In the genomic region with DNA sequence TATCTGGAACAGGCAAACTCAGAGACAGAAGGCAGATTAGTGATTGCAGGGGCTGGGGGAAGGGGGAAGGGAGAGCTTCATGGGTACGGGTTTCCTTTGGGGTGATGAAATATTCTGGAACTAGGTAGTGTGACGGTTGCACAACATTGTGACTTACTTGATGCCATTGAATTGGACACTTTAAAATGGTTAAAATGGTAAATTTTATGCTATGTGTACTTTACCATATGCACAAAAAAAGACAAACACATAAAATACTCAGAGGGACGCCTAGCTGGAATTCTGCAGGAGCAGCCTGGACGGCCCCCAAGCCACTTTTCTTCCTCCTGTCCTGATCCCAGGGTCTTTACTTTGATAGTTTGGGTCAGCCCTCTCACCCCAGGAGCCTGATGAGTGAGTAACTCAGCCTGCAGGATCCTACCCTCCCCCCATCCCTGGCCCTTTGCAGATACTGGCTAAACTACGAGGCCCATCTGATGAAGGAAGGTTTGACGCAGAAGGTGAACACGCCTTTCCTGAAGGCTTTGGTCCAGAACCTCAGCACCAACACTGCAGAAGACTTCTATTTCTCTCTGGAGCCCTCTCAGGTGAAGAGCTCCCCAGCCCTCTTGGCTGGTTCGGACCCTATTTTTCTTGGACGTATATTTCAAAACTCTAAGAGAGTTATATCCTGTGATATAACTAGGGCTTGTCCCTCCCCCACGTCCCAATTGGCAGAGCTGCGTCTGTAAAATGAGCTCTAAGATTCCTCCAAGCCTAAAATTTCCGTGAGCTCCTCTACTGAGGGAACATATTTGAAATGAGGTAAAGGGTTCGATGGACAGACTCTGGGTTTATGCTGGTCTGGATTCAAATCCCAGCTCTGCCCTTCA, we compare ENCODE assay signal across 15 cellular contexts. TPM values are rescaled to one million over a fixed set of nuclear protein-coding genes. Genes with fewer than 3 reads are reported as not detected.
DNase-seq lines count a peak whose midpoint lies in the region; ATAC-seq, FAIRE-seq and TF ChIP-seq lines count a peak whose summit lies in the region.
"Had no signal": no experiment of that assay in that cellular context is flagged by ENCODE, and none has a peak within 500 bp of the region (broad histone marks: within the 10 kb centered on the region; RNA-seq: fewer than 3 reads in every experiment).

No MANE protein-coding gene starts in this region.

- no peaks in the 10 kb centered on the region for H3K9me2 ChIP-seq in GM23248 (ENCODE audit: insufficient read depth)

- DNase-seq in GM23248 (peak; percentile 19), NCI-H460 (ENCODE audit: extremely low read depth, low read depth) (peak; percentile 78), endothelial cell of umbilical vein (ENCODE audit: low read depth, low spot score) (no peak), mesothelial cell of epicardium (ENCODE audit: low spot score in 2 of 2, unreplicated experiment in 2 of 2) (no peak), substantia nigra (lab: John Stamatoyannopoulos, UW) (no peak), colonic mucosa (no peak), frontal cortex (ENCODE audit: low spot score in 2 of 2) (no peak)
- DNase-seq: activated B cell treated with CpG ODN at 0.5 μM for 24 hours; CD8-positive, alpha-beta T cell; effector CD8-positive, alpha-beta T cell; psoas muscle; stimulated activated CD4-positive, alpha-beta T cell treated with anti-CD3 and anti-CD28 coated beads, Interleukin-4, amount 100 ng/mL, for 4 hours; stimulated activated naive CD8-positive, alpha-beta T cell treated with anti-CD3 and anti-CD28 coated beads, Interleukin-15, Interleukin-2, amounts not matched to agents 100 U/mL and 50 U/mL, for 24 hours had no signal

- 33 to 38% methylated on average over 13 of the region's 13 CpGs for WGBS in GM23248 (ENCODE audit: low coverage in 1 of 2, low lambda C conversion rate in 2 of 2, missing lambda C conversion rate in 2 of 2), 2 experiments

- H3K79me2 ChIP-seq in GM23248 (ENCODE audit: insufficient read depth), result no peaks in the 10 kb centered on the region
- no peaks in the 10 kb centered on the region for H3K79me2 ChIP-seq in endothelial cell of umbilical vein (ENCODE audit: control insufficient read depth, insufficient read depth, low read length)

- H3K36me3 Mint-ChIP-seq in mesothelial cell of epicardium, result no peaks in the 10 kb centered on the region
- H3K36me3 Mint-ChIP-seq: CD8-positive, alpha-beta T cell had no signal

- no peaks in the 10 kb centered on the region for H3K9me1 ChIP-seq in endothelial cell of umbilical vein (replicated peaks; ENCODE audit: control insufficient read depth, extremely low read depth, insufficient read depth, low read length)

- peaks cover 18% of the 10 kb centered on the region for H3K4me1 Mint-ChIP-seq in mesothelial cell of epicardium
- H3K4me1 Mint-ChIP-seq: activated B cell treated with CpG ODN at 0.5 μM for 24 hours had no signal

- BruUV-seq in endothelial cell of umbilical vein (replicated peaks; lab: Mats Ljungman, UMichigan), result no TSS peak

- H3K27me3 ChIP-seq in GM23248 (replicated peaks; ENCODE audit: insufficient read depth) (peaks cover 26% of the 10 kb centered on the region), endothelial cell of umbilical vein (ENCODE audit: control insufficient read depth in 2 of 2, insufficient read depth in 2 of 2, low read length in 2 of 2) (peaks cover 11 to 14% of the 10 kb centered on the region in 2 experiments), colonic mucosa (no peaks in the 10 kb centered on the region)

- H3K9me3 Mint-ChIP-seq in mesothelial cell of epicardium, result no peaks in the 10 kb centered on the region
- H3K9me3 Mint-ChIP-seq: activated B cell treated with CpG ODN at 0.5 μM for 24 hours; CD8-positive, alpha-beta T cell had no signal

- H3K27ac ChIP-seq in GM23248, result no peak overlapping the region
- H3K27ac ChIP-seq in endothelial cell of umbilical vein (ENCODE audit: insufficient read depth, low read depth, low read length), result no peak overlapping the region
- H3K27ac ChIP-seq in substantia nigra (ENCODE audit: low read depth, low read length, poor library complexity, severe bottlenecking), result no peak overlapping the region
- H3K27ac ChIP-seq in colonic mucosa, result no peak overlapping the region
- H3K27ac ChIP-seq: psoas muscle had no signal

- H3K4me3 ChIP-seq in GM23248, result no peak overlapping the region
- H3K4me3 ChIP-seq in endothelial cell of umbilical vein (replicated peaks in 1 of 3; ENCODE audit: insufficient read depth in 1 of 3, low read depth in 1 of 3, low read length in 3 of 3), result no peak overlapping the region
- H3K4me3 ChIP-seq in colonic mucosa, result no peak overlapping the region
- H3K4me3 ChIP-seq: psoas muscle had no signal

- POLR2A ChIA-PET in endothelial cell of umbilical vein (lab: Charles Lee), result no interaction called here

- in situ Hi-C loops in GM23248 (cut with MboI), result no loop called here

- no peaks in the 10 kb centered on the region for H3K27me3 Mint-ChIP-seq in mesothelial cell of epicardium (ENCODE audit: low read depth)

- H4K20me1 ChIP-seq in GM23248 (ENCODE audit: insufficient read depth) (no peaks in the 10 kb centered on the region), endothelial cell of umbilical vein (replicated peaks; ENCODE audit: control insufficient read depth, extremely low read depth, insufficient read depth, low read length) (no peaks in the 10 kb centered on the region)

- intact Hi-C loops in endothelial cell of umbilical vein (cut with micrococcal nuclease) (no loop called here), colonic mucosa (cut with DNase I) (no loop called here)

- H3K4me3 Mint-ChIP-seq in mesothelial cell of epicardium, result no peak overlapping the region
- H3K4me3 Mint-ChIP-seq: activated B cell treated with CpG ODN at 0.5 μM for 24 hours; CD8-positive, alpha-beta T cell had no signal

- TF ChIP-seq CTCF in endothelial cell of umbilical vein (IDR thresholded peaks at IDR 0.05; ENCODE audit: extremely low read depth in 1 of 2, insufficient read depth in 1 of 2, low read depth in 1 of 2, low read length in 2 of 2), result no peak
- TF ChIP-seq CTCF in mesothelial cell of epicardium (IDR thresholded peaks at IDR 0.05; ENCODE audit: unreplicated experiment), result no peak
- no peak for TF ChIP-seq CTCF in colonic mucosa (IDR thresholded peaks at IDR 0.05)

- CTCF ChIA-PET in endothelial cell of umbilical vein (lab: Charles Lee), result interaction anchor here (1.4 to 1.5 kb wide), 3 partner anchors 22 to 183 kb away, joined by 3 read pairs; no protein-coding TSS in a partner anchor

- no peak overlapping the region for H3K4me2 ChIP-seq in GM23248 (ENCODE audit: unreplicated experiment)
- no peak overlapping the region for H3K4me2 ChIP-seq in endothelial cell of umbilical vein (ENCODE audit: insufficient read depth, low read length)

- no peak for ATAC-seq in HG03565 (IDR thresholded peaks at IDR 0.05; ENCODE audit: unreplicated experiment)
- ATAC-seq: CD8-positive, alpha-beta T cell; psoas muscle; stimulated activated naive CD8-positive, alpha-beta T cell treated with anti-CD3 and anti-CD28 coated beads, Interleukin-15, Interleukin-2, amounts not matched to agents 100 U/mL and 50 U/mL, for 24 hours had no signal

- H3K9me3 ChIP-seq in GM23248 (ENCODE audit: low read depth) (no peaks in the 10 kb centered on the region), endothelial cell of umbilical vein (replicated peaks; ENCODE audit: control insufficient read depth, insufficient read depth, low read length) (no peaks in the 10 kb centered on the region), colonic mucosa (no peaks in the 10 kb centered on the region)
- H3K9me3 ChIP-seq: psoas muscle had no signal

- dilution Hi-C loops in endothelial cell of umbilical vein (cut with MboI; ENCODE audit: extremely low pct_ligation_motif_present, low sequenced_read_pairs), result no loop called here

- no peaks in the 10 kb centered on the region for H3F3A ChIP-seq in GM23248 (ENCODE audit: insufficient read depth)

- no peak for FAIRE-seq in endothelial cell of umbilical vein (lab: Jason Lieb, UNC)
- FAIRE-seq in frontal cortex (lab: Jason Lieb, UNC), result no peak

- H3K27ac Mint-ChIP-seq in mesothelial cell of epicardium, result peak overlapping the region; percentile 5
- H3K27ac Mint-ChIP-seq: activated B cell treated with CpG ODN at 0.5 μM for 24 hours; CD8-positive, alpha-beta T cell had no signal

- TF ChIP-seq POLR2A in endothelial cell of umbilical vein (IDR thresholded peaks at IDR 0.05; ENCODE audit: low read depth, low read length), result no peak

- H3K36me3 ChIP-seq in GM23248 (ENCODE audit: low read depth) (no peaks in the 10 kb centered on the region), endothelial cell of umbilical vein (ENCODE audit: control insufficient read depth in 2 of 2, extremely low read depth in 1 of 2, insufficient read depth in 2 of 2, low read length in 2 of 2) (no peaks in the 10 kb centered on the region), colonic mucosa (no peaks in the 10 kb centered on the region)

- H3K9ac ChIP-seq in GM23248 (no peak overlapping the region), endothelial cell of umbilical vein (replicated peaks; ENCODE audit: extremely low read depth, insufficient read depth, low read length) (no peak overlapping the region), colonic mucosa (ENCODE audit: low read depth in 2 of 2, low read length in 2 of 2) (no peak overlapping the region)

- H2AFZ ChIP-seq in GM23248 (no peak overlapping the region), endothelial cell of umbilical vein (ENCODE audit: low read depth, low read length) (peak overlapping the region; percentile 38)

- H3K4me1 ChIP-seq in GM23248 (ENCODE audit: insufficient read depth) (no peaks in the 10 kb centered on the region), endothelial cell of umbilical vein (ENCODE audit: control insufficient read depth, extremely low read depth, insufficient read depth, low read length) (peaks cover 7% of the 10 kb centered on the region), colonic mucosa (no peaks in the 10 kb centered on the region)
- H3K4me1 ChIP-seq: psoas muscle had no signal

RNA-seq across cellular contexts. Expression of gene ADGRG3, which starts 7.9 kb away (rescaled TPM):
- not detected in 2 replicates for total RNA-seq in GM23248 (2014; rRNA removed; shearing (Covaris generic))
- polyA plus RNA-seq in GM23248 (2016; fragmentation: Nextera tagmentation; extraction: Ambion mirVana) (not detected in 2 replicates), endothelial cell of umbilical vein (not detected in 2 replicates)
- 8.8 and 9.8 TPM in 2 replicates for total RNA-seq in NCI-H460 (2014; rRNA removed; shearing (Covaris generic))
- polyA plus RNA-seq in NCI-H460 (2014; cell fraction: nucleus; rRNA removed), result 6.4 and 9.8 TPM in 2 replicates
- total RNA-seq in endothelial cell of umbilical vein (not detected in 2 replicates), mesothelial cell of epicardium (0.38 TPM in 1 of 3 replicates, not detected in the others), colonic mucosa (under 1 TPM; 0.27 to 0.82 TPM), frontal cortex (not detected)
- not detected in 2 replicates for polyA plus RNA-seq in endothelial cell of umbilical vein (2011; cell fraction: cytosol; rRNA removed)
- not detected in 2 replicates for polyA plus RNA-seq in endothelial cell of umbilical vein (2011; cell fraction: nucleus; rRNA removed)
- polyA plus RNA-seq in endothelial cell of umbilical vein (2012), result not detected in 2 replicates
- not detected in 2 replicates for polyA minus RNA-seq in endothelial cell of umbilical vein
- polyA minus RNA-seq in endothelial cell of umbilical vein (2011; cell fraction: cytosol; rRNA and poly(A)+ RNA removed), result not detected
- not detected in 2 replicates for polyA minus RNA-seq in endothelial cell of umbilical vein (2011; cell fraction: nucleus; rRNA and poly(A)+ RNA removed)
- total RNA-seq: activated B cell treated with CpG ODN at 0.5 μM for 24 hours, LHCN-M2 had no signal

RNA-seq across cellular contexts. Expression of gene DRC7, which starts 18.6 kb away (rescaled TPM):
- total RNA-seq in GM23248 (2014; rRNA removed; shearing (Covaris generic)), result not detected in 2 replicates
- not detected in 2 replicates for polyA plus RNA-seq in GM23248 (2016; fragmentation: Nextera tagmentation; extraction: Ambion mirVana)
- total RNA-seq in NCI-H460 (2014; rRNA removed; shearing (Covaris generic)), result not detected in 2 replicates
- not detected in 2 replicates for polyA plus RNA-seq in NCI-H460 (2014; cell fraction: nucleus; rRNA removed)
- 0.13 TPM in 1 of 2 replicates, not detected in the other for total RNA-seq in endothelial cell of umbilical vein
- polyA plus RNA-seq in endothelial cell of umbilical vein, result 0.13 and 0.77 TPM in 2 replicates
- 0.13 and 0.26 TPM in 2 replicates for polyA plus RNA-seq in endothelial cell of umbilical vein (2011; cell fraction: cytosol; rRNA removed)
- polyA plus RNA-seq in endothelial cell of umbilical vein (2011; cell fraction: nucleus; rRNA removed), result 0.07 and 0.50 TPM in 2 replicates
- 1.5 TPM in 1 of 2 replicates, not detected in the other for polyA plus RNA-seq in endothelial cell of umbilical vein (2012)
- 1.1 TPM in 1 of 2 replicates, not detected in the other for polyA minus RNA-seq in endothelial cell of umbilical vein
- polyA minus RNA-seq in endothelial cell of umbilical vein (2011; cell fraction: cytosol; rRNA and poly(A)+ RNA removed), result not detected
- not detected in 2 replicates for polyA minus RNA-seq in endothelial cell of umbilical vein (2011; cell fraction: nucleus; rRNA and poly(A)+ RNA removed)
- total RNA-seq in mesothelial cell of epicardium, result 0.43 to 0.47 TPM in 2 of 3 replicates, not detected in the other
- total RNA-seq in colonic mucosa, result not detected
- total RNA-seq in frontal cortex, result under 0.01 TPM
- total RNA-seq: activated B cell treated with CpG ODN at 0.5 μM for 24 hours; CD8-positive, alpha-beta T cell; LHCN-M2; psoas muscle had no signal
- polyA plus RNA-seq: psoas muscle had no signal

RNA-seq across cellular contexts. Expression of gene ADGRG1, which starts 47.6 kb away (rescaled TPM):
- total RNA-seq in GM23248 (2014; rRNA removed; shearing (Covaris generic)), result 0.54 and 0.89 TPM in 2 replicates
- 0.58 and 1.2 TPM in 2 replicates for polyA plus RNA-seq in GM23248 (2016; fragmentation: Nextera tagmentation; extraction: Ambion mirVana)
- total RNA-seq in NCI-H460 (2014; rRNA removed; shearing (Covaris generic)), result 15.1 and 20.2 TPM in 2 replicates
- 11.1 and 12.2 TPM in 2 replicates for polyA plus RNA-seq in NCI-H460 (2014; cell fraction: nucleus; rRNA removed)
- total RNA-seq in endothelial cell of umbilical vein, result 92.5 and 116 TPM in 2 replicates
- polyA plus RNA-seq in endothelial cell of umbilical vein, result 45.6 and 45.7 TPM in 2 replicates
- 34.6 and 34.8 TPM in 2 replicates for polyA plus RNA-seq in endothelial cell of umbilical vein (2011; cell fraction: cytosol; rRNA removed)
- 35.5 and 39.9 TPM in 2 replicates for polyA plus RNA-seq in endothelial cell of umbilical vein (2011; cell fraction: nucleus; rRNA removed)
- polyA plus RNA-seq in endothelial cell of umbilical vein (2012), result 50.7 and 64.0 TPM in 2 replicates
- polyA minus RNA-seq in endothelial cell of umbilical vein, result 28.6 and 32.1 TPM in 2 replicates
- 12.8 TPM for polyA minus RNA-seq in endothelial cell of umbilical vein (2011; cell fraction: cytosol; rRNA and poly(A)+ RNA removed)
- 20.8 and 23.1 TPM in 2 replicates for polyA minus RNA-seq in endothelial cell of umbilical vein (2011; cell fraction: nucleus; rRNA and poly(A)+ RNA removed)
- 65.8 to 67.1 TPM (median 66.9 TPM) in 3 replicates for total RNA-seq in mesothelial cell of epicardium
- 100 to 1,000 TPM in 1 of 2 donors, 10 to 100 TPM in 1; 68.9 to 126 TPM for total RNA-seq in colonic mucosa
- 19.6 TPM for total RNA-seq in frontal cortex

RNA-seq across cellular contexts. Expression of gene KATNB1, which starts 59.6 kb away (rescaled TPM):
- total RNA-seq in GM23248 (2014; rRNA removed; shearing (Covaris generic)), result 20.2 and 27.9 TPM in 2 replicates
- polyA plus RNA-seq in GM23248 (2016; fragmentation: Nextera tagmentation; extraction: Ambion mirVana) (18.1 and 19.3 TPM in 2 replicates), endothelial cell of umbilical vein (35.9 and 43.9 TPM in 2 replicates)
- 64.7 and 67.2 TPM in 2 replicates for total RNA-seq in NCI-H460 (2014; rRNA removed; shearing (Covaris generic))
- 127 and 131 TPM in 2 replicates for polyA plus RNA-seq in NCI-H460 (2014; cell fraction: nucleus; rRNA removed)
- total RNA-seq in endothelial cell of umbilical vein (25.9 and 28.6 TPM in 2 replicates), mesothelial cell of epicardium (22.1 to 24.9 TPM (median 24.6 TPM) in 3 replicates), colonic mucosa (10 to 100 TPM; 17.0 to 26.3 TPM), frontal cortex (34.6 TPM)
- 22.3 and 27.0 TPM in 2 replicates for polyA plus RNA-seq in endothelial cell of umbilical vein (2011; cell fraction: cytosol; rRNA removed)
- polyA plus RNA-seq in endothelial cell of umbilical vein (2011; cell fraction: nucleus; rRNA removed), result 67.0 and 78.1 TPM in 2 replicates
- 27.9 and 31.0 TPM in 2 replicates for polyA plus RNA-seq in endothelial cell of umbilical vein (2012)
- 28.0 and 28.7 TPM in 2 replicates for polyA minus RNA-seq in endothelial cell of umbilical vein
- polyA minus RNA-seq in endothelial cell of umbilical vein (2011; cell fraction: cytosol; rRNA and poly(A)+ RNA removed), result 22.4 TPM
- polyA minus RNA-seq in endothelial cell of umbilical vein (2011; cell fraction: nucleus; rRNA and poly(A)+ RNA removed), result 18.2 and 25.9 TPM in 2 replicates

Comparison
In these comparisons a context has a peak if more than half of its experiments do, and no peak if none do; other contexts are left out.
1. DNase-seq: peak in GM23248 (single experiment) and NCI-H460 (single experiment); none in endothelial cell of umbilical vein (single experiment), mesothelial cell of epicardium (0 of 2), substantia nigra (0 of 49), colonic mucosa (single experiment) and frontal cortex (0 of 2).